Comparison of ENCODE assay signal across 18 cellular contexts in the genomic region with DNA sequence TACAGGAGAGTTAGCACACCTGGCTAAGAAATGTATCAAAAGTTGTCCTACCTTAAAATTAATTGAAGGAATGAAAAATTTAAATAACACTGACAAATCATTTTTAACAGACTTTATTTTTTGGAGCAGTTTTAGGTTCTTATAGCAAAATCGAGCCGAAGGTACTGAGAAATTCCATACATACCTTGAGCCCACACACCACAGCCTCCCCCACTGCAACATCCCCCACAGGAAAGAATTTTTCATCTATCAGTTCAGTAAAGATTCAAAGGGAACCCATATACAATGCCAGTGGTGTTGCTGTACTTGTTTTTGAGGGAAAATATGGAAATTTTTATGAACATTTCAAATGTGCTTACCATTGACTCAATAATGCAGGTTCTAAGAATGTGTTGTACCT.
"Had no signal": no experiment of that assay in that cellular context is flagged by ENCODE, and none has a peak within 500 bp of the region (broad histone marks: within the 10 kb centered on the region; RNA-seq: fewer than 3 reads in every experiment).

No MANE protein-coding gene starts in this region.

- H3K27me3 Mint-ChIP-seq: activated naive CD8-positive, alpha-beta T cell had no signal

- H3K4me1 Mint-ChIP-seq: activated CD4-positive, alpha-beta T cell treated with anti-CD3 and anti-CD28 coated beads for 36 hours had no signal

- H3K4me3 ChIP-seq: cardiac muscle cell, hepatocyte, lower lobe of right lung, psoas muscle, transverse colon had no signal

- H3K36me3 Mint-ChIP-seq: activated naive CD8-positive, alpha-beta T cell; WTC11 had no signal

- DNase-seq: activated CD4-positive, alpha-beta T cell treated with anti-CD3 and anti-CD28 coated beads for 36 hours; activated CD4-positive, alpha-beta T cell treated with anti-CD3 and anti-CD28 coated beads, Interleukin-2, amount 50 U/mL, for 48 hours; dermis blood vessel endothelial cell; effector memory CD4-positive, alpha-beta T cell; foreskin keratinocyte; left colon; lower lobe of right lung; nephron progenitor cell; occipital lobe; psoas muscle; right cardiac atrium; transverse colon had no signal

- H3K4me3 Mint-ChIP-seq: activated CD4-positive, alpha-beta T cell treated with anti-CD3 and anti-CD28 coated beads for 36 hours; activated naive CD8-positive, alpha-beta T cell; activated T-helper 1 cell treated with anti-CD3 and anti-CD28 coated beads, Interleukin-12 subunit alpha, Interleukin-12 subunit beta, Interleukin-2, Interleukin-4 antibody, amounts not matched to agents 30 ng/mL and 10 ng/mL and 1 ng/mL, durations not matched to agents 14 hours and 24 hours and 36 hours; nephron progenitor cell; stimulated activated naive CD8-positive, alpha-beta T cell treated with anti-CD3 and anti-CD28 coated beads, Interleukin-15, Interleukin-2, amounts not matched to agents 100 ng/mL and 50 ng/mL, for 24 hours; WTC11 had no signal

- H3K4me1 ChIP-seq: foreskin keratinocyte, lower lobe of right lung, psoas muscle, transverse colon had no signal

- H3K27ac Mint-ChIP-seq: activated CD4-positive, alpha-beta T cell treated with anti-CD3 and anti-CD28 coated beads for 36 hours; activated naive CD8-positive, alpha-beta T cell; activated T-helper 1 cell treated with anti-CD3 and anti-CD28 coated beads, Interleukin-12 subunit alpha, Interleukin-12 subunit beta, Interleukin-2, Interleukin-4 antibody, amounts not matched to agents 30 ng/mL and 10 ng/mL and 1 ng/mL, durations not matched to agents 14 hours and 24 hours and 36 hours; nephron progenitor cell; stimulated activated naive CD8-positive, alpha-beta T cell treated with anti-CD3 and anti-CD28 coated beads, Interleukin-15, Interleukin-2, amounts not matched to agents 100 ng/mL and 50 ng/mL, for 24 hours; WTC11 had no signal

- H3K9me3 Mint-ChIP-seq: activated T-helper 1 cell treated with anti-CD3 and anti-CD28 coated beads, Interleukin-12 subunit alpha, Interleukin-12 subunit beta, Interleukin-2, Interleukin-4 antibody, amounts not matched to agents 30 ng/mL and 10 ng/mL and 1 ng/mL, durations not matched to agents 14 hours and 24 hours and 36 hours; stimulated activated naive CD8-positive, alpha-beta T cell treated with anti-CD3 and anti-CD28 coated beads, Interleukin-15, Interleukin-2, amounts not matched to agents 100 ng/mL and 50 ng/mL, for 24 hours; WTC11 had no signal

- ATAC-seq: activated CD4-positive, alpha-beta T cell treated with anti-CD3 and anti-CD28 coated beads for 36 hours; foreskin keratinocyte; left colon; lower lobe of right lung; psoas muscle; right cardiac atrium; WTC11 had no signal

- H3K36me3 ChIP-seq: cardiac muscle cell, lower lobe of right lung, transverse colon had no signal

- H3K27ac ChIP-seq: cardiac muscle cell, foreskin keratinocyte, hepatocyte, lower lobe of right lung, psoas muscle, transverse colon had no signal

- H3K9me3 ChIP-seq: lower lobe of right lung, psoas muscle, transverse colon had no signal
